Comparison of ENCODE assay signal across 16 cellular contexts in genomic region chr1:48808496-48808895, GRCh38. TPM values are rescaled to one million over a fixed set of nuclear protein-coding genes. Genes with fewer than 3 reads are reported as not detected.
DNase-seq lines count a peak whose midpoint lies in the region; ATAC-seq and TF ChIP-seq lines count a peak whose summit lies in the region.
"Had no signal": no experiment of that assay in that cellular context is flagged by ENCODE, and none has a peak within 500 bp of the region (broad histone marks: within the 10 kb centered on the region; RNA-seq: fewer than 3 reads in every experiment).

No MANE protein-coding gene starts in this region.

- no TSS peak for BruUV-seq in mammary epithelial cell (replicated peaks; lab: Mats Ljungman, UMichigan)

- H4K20me1 ChIP-seq in mammary epithelial cell (ENCODE audit: insufficient read depth, low read length): no peaks in the 10 kb centered on the region

- no peak overlapping the region for H3K4me3 Mint-ChIP-seq in stimulated activated memory B cell treated with anti-CD40 and anti-IgM and Interleukin-4, amounts not matched to agents 10 μg/mL and 1 μg/mL and 100 μg/mL, for 72 hours
- H3K4me3 Mint-ChIP-seq: CD4-positive, alpha-beta memory T cell; H9; IgD-negative memory B cell had no signal

- peak overlapping the region; percentile 26 for H3K27ac Mint-ChIP-seq in stimulated activated memory B cell treated with anti-CD40 and anti-IgM and Interleukin-4, amounts not matched to agents 10 μg/mL and 1 μg/mL and 100 μg/mL, for 72 hours
- H3K27ac Mint-ChIP-seq: H9, IgD-negative memory B cell had no signal

- H3K4me1 ChIP-seq in ascending aorta (peaks cover 5 to 18% of the 10 kb centered on the region in 2 donors), mammary epithelial cell (ENCODE audit: insufficient read depth, low read length) (peaks cover 8% of the 10 kb centered on the region)

- H3K27me3 Mint-ChIP-seq in stimulated activated memory B cell treated with anti-CD40 and anti-IgM and Interleukin-4, amounts not matched to agents 10 μg/mL and 1 μg/mL and 100 μg/mL, for 72 hours: no peaks in the 10 kb centered on the region
- H3K27me3 Mint-ChIP-seq: CD4-positive, alpha-beta memory T cell; IgD-negative memory B cell had no signal

- no peak overlapping the region for H3K4me2 ChIP-seq in mammary epithelial cell (ENCODE audit: insufficient read depth, low read depth, low read length)

- H3K79me2 ChIP-seq in mammary epithelial cell (ENCODE audit: insufficient read depth, low read length): no peaks in the 10 kb centered on the region

- H3K4me3 ChIP-seq in ascending aorta (no peak overlapping the region), mammary epithelial cell (replicated peaks in 1 of 3; ENCODE audit: insufficient read depth in 1 of 3, low read depth in 2 of 3, low read length in 3 of 3) (no peak overlapping the region)

- H3K4me1 Mint-ChIP-seq in stimulated activated memory B cell treated with anti-CD40 and anti-IgM and Interleukin-4, amounts not matched to agents 10 μg/mL and 1 μg/mL and 100 μg/mL, for 72 hours: peaks cover 25% of the 10 kb centered on the region
- H3K4me1 Mint-ChIP-seq: CD4-positive, alpha-beta memory T cell had no signal

- DNase-seq in DMS79 treated with DMSO at 0.1 percent for 48 hours (lab: John Stamatoyannopoulos, UW): peak; percentile 22
- no peak for DNase-seq in DMS79 (lab: John Stamatoyannopoulos, UW)
- DNase-seq in ascending aorta (ENCODE audit: low spot score in 2 of 2): peak in 1 of 2 donors; percentile 63
- no peak for DNase-seq in activated gamma-delta T cell treated with Interleukin-2 at 50 U/mL for 16 hours
- DNase-seq in mammary epithelial cell: no peak
- no peak for DNase-seq in stimulated activated CD4-positive, alpha-beta T cell treated with anti-CD3 and anti-CD28 coated beads, Interleukin-4, amount 100 ng/mL, for 4 hours
- no peak for DNase-seq in T1000 (lab: John Stamatoyannopoulos, UW)
- DNase-seq: CD4-positive, alpha-beta memory T cell; GF-D8; GOT3; H9 had no signal

- no peak overlapping the region for H2AFZ ChIP-seq in mammary epithelial cell (ENCODE audit: low read depth, low read length)

- H3K9ac ChIP-seq in mammary epithelial cell (ENCODE audit: insufficient read depth, low read length): no peak overlapping the region

- CTCF ChIA-PET in mammary epithelial cell (lab: Charles Lee; ENCODE audit: low non-redundant PET): interaction anchor here (0.6 kb wide), 1 partner anchor 1283 kb away, joined by 3 read pairs; no protein-coding TSS in a partner anchor

- H3K36me3 ChIP-seq in ascending aorta: no peaks in the 10 kb centered on the region
- no peaks in the 10 kb centered on the region for H3K36me3 ChIP-seq in mammary epithelial cell (ENCODE audit: insufficient read depth, low read length)

- dilution Hi-C loops in mammary epithelial cell (cut with HindIII; ENCODE audit: low sequenced_read_pairs): no loop called here

- H3K9me3 Mint-ChIP-seq in stimulated activated memory B cell treated with anti-CD40 and anti-IgM and Interleukin-4, amounts not matched to agents 10 μg/mL and 1 μg/mL and 100 μg/mL, for 72 hours: no peaks in the 10 kb centered on the region

- WGBS in mammary epithelial cell (ENCODE audit: low coverage, missing lambda C conversion rate): 75% methylated on average over 2 of the region's 3 CpGs

- intact Hi-C loops in ascending aorta (cut with DNase I) (no loop called here), mammary epithelial cell (cut with micrococcal nuclease) (no loop called here)

- H3K27ac ChIP-seq in ascending aorta (peak overlapping the region; percentile 38 to 62), mammary epithelial cell (ENCODE audit: insufficient read depth, low read depth, low read length) (no peak overlapping the region)
- H3K27ac ChIP-seq: 22Rv1 had no signal

- in situ Hi-C loops in mammary epithelial cell (cut with MboI; ENCODE audit: low sequenced_read_pairs in 2 of 2): no loop called here

- no peaks in the 10 kb centered on the region for H3K27me3 ChIP-seq in ascending aorta
- H3K27me3 ChIP-seq in mammary epithelial cell (ENCODE audit: insufficient read depth, low read length): no peaks in the 10 kb centered on the region

- H3K9me3 ChIP-seq in ascending aorta (no peaks in the 10 kb centered on the region), mammary epithelial cell (replicated peaks; ENCODE audit: insufficient read depth, low read length) (no peaks in the 10 kb centered on the region)

- no peaks in the 10 kb centered on the region for H3K36me3 Mint-ChIP-seq in stimulated activated memory B cell treated with anti-CD40 and anti-IgM and Interleukin-4, amounts not matched to agents 10 μg/mL and 1 μg/mL and 100 μg/mL, for 72 hours
- H3K36me3 Mint-ChIP-seq: CD4-positive, alpha-beta memory T cell; IgD-negative memory B cell had no signal

- no peak for ATAC-seq in stimulated activated memory B cell treated with anti-CD40 and anti-IgM and Interleukin-4, amounts not matched to agents 10 μg/mL and 1 μg/mL and 100 μg/mL, for 72 hours

- no peak for TF ChIP-seq CTCF in ascending aorta (IDR thresholded peaks at IDR 0.05)
- TF ChIP-seq CTCF in mammary epithelial cell (conservative IDR thresholded peaks at IDR 0.05 in 1 of 2, IDR thresholded peaks at IDR 0.05 in 1 of 2; ENCODE audit: extremely low read depth in 1 of 2, insufficient read depth in 1 of 2, low read depth in 1 of 2, low read length in 2 of 2): no peak

RNA-seq across cellular contexts. Expression of gene BEND5, which starts 31.8 kb away (rescaled TPM):
- total RNA-seq in ascending aorta (3.4 TPM), mammary epithelial cell (1 to 10 TPM in 1 of 2 donors, under 1 TPM in 1; 0.56 to 1.5 TPM)
- polyA plus RNA-seq in mammary epithelial cell: 0.16 TPM
- polyA minus RNA-seq in mammary epithelial cell: not detected
- total RNA-seq: HT-29 had no signal
- polyA plus RNA-seq: BJ had no signal
